ENCODE assay signal across 12 cellular contexts in the genomic region with DNA sequence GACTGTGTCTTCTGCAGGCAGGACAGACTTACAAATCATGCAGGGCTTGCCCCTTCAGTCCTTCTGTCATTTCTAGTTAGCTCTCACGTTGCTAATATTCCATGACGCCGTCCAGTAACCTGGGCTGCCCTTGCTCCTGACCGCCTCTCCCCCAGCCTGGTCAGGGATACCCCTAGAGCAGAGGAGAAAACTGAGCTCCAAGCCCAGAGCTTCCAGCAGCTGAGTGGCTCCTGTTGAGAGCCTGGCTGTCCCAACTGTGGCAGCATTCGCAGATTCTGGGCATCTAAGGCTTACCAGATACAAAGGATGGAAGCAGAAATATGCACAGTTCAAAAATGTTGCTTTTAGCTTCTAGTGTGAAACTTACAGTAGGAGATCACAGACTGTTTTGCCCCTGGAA.
A peak's percentile ranks its signal among the peaks of the same experiment; 100 is the strongest.
DNase-seq lines count a peak whose midpoint lies in the region; ATAC-seq, FAIRE-seq and TF ChIP-seq lines count a peak whose summit lies in the region.
"Had no signal": no experiment of that assay in that cellular context is flagged by ENCODE, and none has a peak within 500 bp of the region (broad histone marks: within the 10 kb centered on the region; RNA-seq: fewer than 3 reads in every experiment).

No MANE protein-coding gene starts in this region.

- no peak for FAIRE-seq in A549 (lab: Jason Lieb, UNC)

- H3K79me2 ChIP-seq in Loucy (ENCODE audit: insufficient read depth, low read length) (peaks cover 98% of the 10 kb centered on the region), osteoblast (ENCODE audit: insufficient read depth, low read length) (peaks cover 64% of the 10 kb centered on the region)

- H3K27ac Mint-ChIP-seq in endothelial cell (ENCODE audit: unreplicated experiment) = peak overlapping the region; percentile 86

- no peaks in the 10 kb centered on the region for H3F3A ChIP-seq in Loucy (ENCODE audit: low read depth)

- ATAC-seq in A549 (no peak; a peak in 1 of 6 replicates), GM18498 (IDR thresholded peaks at IDR 0.05; ENCODE audit: unreplicated experiment) (no peak)

- WGBS in A549 (ENCODE audit: missing lambda C conversion rate) = 92% methylated on average over 5 of the region's 5 CpGs

- no peak overlapping the region for H3K4me3 ChIP-seq in A549
- H3K4me3 ChIP-seq in Loucy (ENCODE audit: low read length, poor library complexity, severe bottlenecking) = peak overlapping the region; percentile 88
- peak overlapping the region; percentile 57 for H3K4me3 ChIP-seq in osteoblast (ENCODE audit: insufficient read depth, low read length)

- DNase-seq in A549 (ENCODE audit: low read depth in 1 of 2, low spot score in 1 of 2) (no peak), endothelial cell (ENCODE audit: low spot score) (no peak), osteoblast (ENCODE audit: insufficient read length, low spot score, missing footprints) (no peak), NCI-H1436 treated with DMSO at 0.1 percent for 48 hours (lab: John Stamatoyannopoulos, UW) (no peak), COLO829 (ENCODE audit: low spot score) (no peak), activated gamma-delta T cell (lab: John Stamatoyannopoulos, UW) (no peak)
- DNase-seq: COR-L47; NCI-H1694 treated with DMSO at 0.1 percent for 48 hours; OCI-M1; stimulated activated naive CD4-positive, alpha-beta T cell had no signal

- H3K9ac ChIP-seq in Loucy (ENCODE audit: low read depth, low read length, poor library complexity, severe bottlenecking) = peak overlapping the region; percentile 70

- no peak for TF ChIP-seq RAD21 in A549 (conservative IDR thresholded peaks at IDR 0.05 in 1 of 2, IDR thresholded peaks at IDR 0.05 in 1 of 2)

- peaks cover 20% of the 10 kb centered on the region for H3K36me3 Mint-ChIP-seq in endothelial cell (ENCODE audit: low read depth, unreplicated experiment)

- POLR2A ChIA-PET in A549 (lab: Yijun Ruan, JAX) = no interaction called here

- TF ChIP-seq EP300 in A549 (IDR thresholded peaks at IDR 0.05) = no peak

- peaks cover 78% of the 10 kb centered on the region for H3K4me1 Mint-ChIP-seq in endothelial cell (ENCODE audit: unreplicated experiment)

- peaks cover 4% of the 10 kb centered on the region for H4K20me1 ChIP-seq in Loucy (ENCODE audit: insufficient read depth, low read length, poor library complexity, severe bottlenecking)
- no peaks in the 10 kb centered on the region for H4K20me1 ChIP-seq in osteoblast (ENCODE audit: insufficient read depth, low read length)

- no peak for TF ChIP-seq POLR2A in A549 (IDR thresholded peaks at IDR 0.05; ENCODE audit: low read length)

- H3K9me3 Mint-ChIP-seq in endothelial cell (ENCODE audit: unreplicated experiment) = no peaks in the 10 kb centered on the region

- no peaks in the 10 kb centered on the region for H3K9me3 ChIP-seq in A549
- H3K9me3 ChIP-seq in Loucy (ENCODE audit: insufficient read depth, low read depth, low read length) = no peaks in the 10 kb centered on the region
- no peaks in the 10 kb centered on the region for H3K9me3 ChIP-seq in osteoblast (ENCODE audit: low read depth, low read length)

- H3K27ac ChIP-seq in A549 (peak overlapping the region in 1 of 2 experiments; percentile 45; a peak in 3 of 6 replicates), osteoblast (ENCODE audit: low read depth, low read length) (peak overlapping the region; percentile 87)

- no peaks in the 10 kb centered on the region for H3K36me3 ChIP-seq in Loucy (ENCODE audit: insufficient read depth, low read length)
- no peaks in the 10 kb centered on the region for H3K36me3 ChIP-seq in osteoblast (ENCODE audit: insufficient read depth, low read length)

- 0 out of 3 replicates have a peak overlapping the region, but pooled peaks have one; percentile 16 for H3K4me2 ChIP-seq in A549
- peak overlapping the region; percentile 95 for H3K4me2 ChIP-seq in Loucy (ENCODE audit: low read depth, low read length, poor library complexity, severe bottlenecking)
- peak overlapping the region; percentile 77 for H3K4me2 ChIP-seq in osteoblast (ENCODE audit: insufficient read depth, low read length)

- peak overlapping the region; percentile 45 for H3K4me3 Mint-ChIP-seq in endothelial cell (ENCODE audit: unreplicated experiment)

- peaks cover 5% of the 10 kb centered on the region for H3K27me3 Mint-ChIP-seq in endothelial cell (ENCODE audit: unreplicated experiment)

- TF ChIP-seq CTCF in A549 (IDR thresholded peaks at IDR 0.05) = no peak
- TF ChIP-seq CTCF in Loucy (conservative IDR thresholded peaks at IDR 0.05; ENCODE audit: low read length) = no peak
- TF ChIP-seq CTCF in endothelial cell (IDR thresholded peaks at IDR 0.05; ENCODE audit: unreplicated experiment) = no peak
- TF ChIP-seq CTCF in osteoblast (IDR thresholded peaks at IDR 0.05; ENCODE audit: extremely low read depth, low read depth, low read length) = no peak

- H3K27me3 ChIP-seq in Loucy (ENCODE audit: insufficient read depth, low read length, poor library complexity, severe bottlenecking) (no peaks in the 10 kb centered on the region), osteoblast (ENCODE audit: insufficient read depth, low read length) (no peaks in the 10 kb centered on the region)

- H3K4me1 ChIP-seq in A549 (peaks cover 44% of the 10 kb centered on the region), Loucy (ENCODE audit: insufficient read depth, low read length, poor library complexity, severe bottlenecking) (peaks cover 98% of the 10 kb centered on the region), osteoblast (ENCODE audit: insufficient read depth, low read length) (peaks cover 52% of the 10 kb centered on the region)

- CTCF ChIA-PET in A549 (lab: Yijun Ruan, JAX) = interaction anchor here (1.0 kb wide), 1 partner anchor 17 kb away, joined by 3 read pairs; no protein-coding TSS in a partner anchor

- H3K9me2 ChIP-seq in Loucy (replicated peaks; ENCODE audit: low read depth, low read length) = no peaks in the 10 kb centered on the region

- no peak overlapping the region for H2AFZ ChIP-seq in Loucy (ENCODE audit: low read length)
- peak overlapping the region; percentile 92 for H2AFZ ChIP-seq in osteoblast (ENCODE audit: low read length)

TF ChIP-seq in A549, 52 proteins besides CTCF, POLR2A, EP300 and RAD21:
- TF ChIP-seq HDAC2 (IDR thresholded peaks at IDR 0.05) (no peak), NR3C1 (IDR thresholded peaks at IDR 0.05) (no peak), CHD4 (IDR thresholded peaks at IDR 0.05; ENCODE audit: borderline replicate concordance) (no peak), CBX8 (IDR thresholded peaks at IDR 0.05) (no peak), KDM5A (IDR thresholded peaks at IDR 0.05) (no peak), CBX2 (IDR thresholded peaks at IDR 0.05; ENCODE audit: borderline replicate concordance, low read depth) (no peak), GATA3 (IDR thresholded peaks at IDR 0.05; ENCODE audit: borderline replicate concordance) (no peak), RNF2 (IDR thresholded peaks at IDR 0.05; ENCODE audit: borderline replicate concordance, low read depth) (no peak), MAZ (IDR thresholded peaks at IDR 0.05; ENCODE audit: borderline replicate concordance, low read depth, low read length) (no peak), RARB (CRISPR knock-in tag; IDR thresholded peaks at IDR 0.05) (no peak), TP53 (CRISPR knock-in tag; IDR thresholded peaks at IDR 0.05) (no peak)
- TF ChIP-seq, protein P1, sequence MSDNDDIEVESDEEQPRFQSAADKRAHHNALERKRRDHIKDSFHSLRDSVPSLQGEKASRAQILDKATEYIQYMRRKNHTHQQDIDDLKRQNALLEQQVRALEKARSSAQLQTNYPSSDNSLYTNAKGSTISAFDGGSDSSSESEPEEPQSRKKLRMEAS (IDR thresholded peaks at IDR 0.05) = no peak

Comparison
In these comparisons a context has a peak if more than half of its experiments do, and no peak if none do; other contexts are left out.
1. H3K4me2 ChIP-seq: peak in every context shown above with its lines; median percentile 95 in Loucy; 77 in osteoblast; 16 in A549.